10 cellular contexts compared by ENCODE assay signal in genomic region chr1:107572674-107573205, GRCh38.
DNase-seq lines count a peak whose midpoint lies in the region; ATAC-seq lines count a peak whose summit lies in the region.
"Had no signal": no experiment of that assay in that cellular context is flagged by ENCODE, and none has a peak within 500 bp of the region (broad histone marks: within the 10 kb centered on the region; RNA-seq: fewer than 3 reads in every experiment).

No MANE protein-coding gene starts in this region.

- H3K9me3 Mint-ChIP-seq in T-cell: peaks cover 0 to 4% (median 0%) of the 10 kb centered on the region in 3 donors
- H3K9me3 Mint-ChIP-seq: activated naive CD4-positive, alpha-beta T cell treated with anti-CD3 and anti-CD28 coated beads, Interleukin-2, amount 50 U/mL, for 24 hours had no signal

- peaks cover 23% of the 10 kb centered on the region for H3K36me3 Mint-ChIP-seq in T-cell

- CTCF ChIA-PET in T-cell (lab: Charles Lee): no interaction called here

- POLR2A ChIA-PET in T-cell (lab: Charles Lee): interaction anchor here in 1 of 2 donors (0.6 kb wide), 1 partner anchor 10 kb away, joined by 3 read pairs; no protein-coding TSS in a partner anchor

- no peaks in the 10 kb centered on the region for H3K4me1 Mint-ChIP-seq in T-cell
- H3K4me1 Mint-ChIP-seq: activated naive CD4-positive, alpha-beta T cell treated with anti-CD3 and anti-CD28 coated beads, Interleukin-2, amount 50 U/mL, for 24 hours had no signal

- no peaks in the 10 kb centered on the region for H3K27me3 Mint-ChIP-seq in T-cell
- H3K27me3 Mint-ChIP-seq: activated naive CD4-positive, alpha-beta T cell treated with anti-CD3 and anti-CD28 coated beads, Interleukin-2, amount 50 U/mL, for 24 hours had no signal

- ATAC-seq in T-cell (replicated peaks in 1 of 4): no peak
- no peak for ATAC-seq in GM19452 (IDR thresholded peaks at IDR 0.05; ENCODE audit: unreplicated experiment)
- ATAC-seq: sciatic nerve had no signal

- no peak overlapping the region for H3K27ac Mint-ChIP-seq in T-cell
- H3K27ac Mint-ChIP-seq: activated naive CD4-positive, alpha-beta T cell treated with anti-CD3 and anti-CD28 coated beads, Interleukin-2, amount 50 U/mL, for 24 hours had no signal

- no peak overlapping the region for H3K4me3 Mint-ChIP-seq in T-cell
- H3K4me3 Mint-ChIP-seq: activated naive CD4-positive, alpha-beta T cell treated with anti-CD3 and anti-CD28 coated beads, Interleukin-2, amount 50 U/mL, for 24 hours had no signal

- in situ Hi-C loops in ACHN (cut with HindIII; ENCODE audit: low pct_ligation_motif_present, low pct_unique_long_range_greater_than_20kb, low sequenced_read_pairs): no loop called here

- peak; percentile 46 for DNase-seq in ACHN
- peak; percentile 70 for DNase-seq in HPDE6-E6E7 (ENCODE audit: extremely low spot score)
- DNase-seq in amniotic stem cell (lab: John Stamatoyannopoulos, UW): peak; percentile 60
- DNase-seq in kidney tubule cell (ENCODE audit: low spot score): peak; percentile 77
- DNase-seq in ecto neural progenitor cell (ENCODE audit: low spot score): no peak
- no peak for DNase-seq in T-cell
- DNase-seq in globus pallidus (ENCODE audit: low spot score): no peak

Comparison
In these comparisons a context has a peak if more than half of its experiments do, and no peak if none do; other contexts are left out.
1. DNase-seq: peak in ACHN (single experiment), HPDE6-E6E7 (single experiment), amniotic stem cell (single experiment) and kidney tubule cell (single experiment); none in ecto neural progenitor cell (single experiment), T-cell (0 of 34) and globus pallidus (single experiment).